21 cellular contexts compared by ENCODE assay signal in genomic region chr19:44703336-44704078, GRCh38. TPM values are rescaled to one million over a fixed set of nuclear protein-coding genes. Genes with fewer than 3 reads are reported as not detected.
DNase-seq lines count a peak whose midpoint lies in the region; ATAC-seq, FAIRE-seq and TF ChIP-seq lines count a peak whose summit lies in the region.
"Had no signal": no experiment of that assay in that cellular context is flagged by ENCODE, and none has a peak within 500 bp of the region (broad histone marks: within the 10 kb centered on the region; RNA-seq: fewer than 3 reads in every experiment).

No MANE protein-coding gene starts in this region.

- H2BK12ac ChIP-seq in H1 (ENCODE audit: low read depth, low read length) (no peak overlapping the region), mesenchymal stem cell (ENCODE audit: low read length in 2 of 2) (no peak overlapping the region)

- no peak for TF ChIP-seq CTCF in IMR-90 (conservative IDR thresholded peaks at IDR 0.05; ENCODE audit: low read depth, low read length)
- TF ChIP-seq CTCF in H1 (IDR thresholded peaks at IDR 0.05; ENCODE audit: control extremely low read depth in 1 of 3, insufficient read depth in 1 of 3, low read depth in 1 of 3, low read length in 3 of 3): no peak
- TF ChIP-seq CTCF in osteoblast (IDR thresholded peaks at IDR 0.05; ENCODE audit: extremely low read depth, low read depth, low read length): no peak
- TF ChIP-seq CTCF in stomach (IDR thresholded peaks at IDR 0.05): no peak

- dilution Hi-C loops in IMR-90 (cut with HindIII; ENCODE audit: low sequenced_read_pairs, unreplicated experiment): no loop called here

- H3K79me1 ChIP-seq in IMR-90 (ENCODE audit: low read depth in 1 of 2, low read length in 2 of 2) (no peaks in the 10 kb centered on the region), H1 (ENCODE audit: low read depth, low read length) (no peaks in the 10 kb centered on the region), mesenchymal stem cell (replicated peaks; ENCODE audit: low read length, poor library complexity, severe bottlenecking) (no peaks in the 10 kb centered on the region)

- TF ChIP-seq EP300 in H1 (IDR thresholded peaks at IDR 0.05; ENCODE audit: borderline replicate concordance in 1 of 2, low read depth in 2 of 2, low read length in 2 of 2) (no peak), stomach (IDR thresholded peaks at IDR 0.05) (no peak)

- H3K9me3 ChIP-seq in IMR-90 (ENCODE audit: control insufficient read depth, insufficient read depth, low read length): no peaks in the 10 kb centered on the region
- H3K9me3 ChIP-seq in H1 (ENCODE audit: insufficient read depth in 2 of 2, low read depth in 1 of 2, low read length in 1 of 2): no peaks in the 10 kb centered on the region
- H3K9me3 ChIP-seq in mesenchymal stem cell (ENCODE audit: control insufficient read depth, low read length): no peaks in the 10 kb centered on the region
- H3K9me3 ChIP-seq in osteoblast (ENCODE audit: low read depth, low read length): no peaks in the 10 kb centered on the region
- H3K9me3 ChIP-seq in stomach: no peaks in the 10 kb centered on the region
- H3K9me3 ChIP-seq: BE2C had no signal

- H3K27ac ChIP-seq in IMR-90 (ENCODE audit: insufficient read depth, low read length): no peak overlapping the region
- H3K27ac ChIP-seq in H1 (ENCODE audit: low read depth, low read length): no peak overlapping the region; the same call in 1 of the 2 replicates
- no peak overlapping the region for H3K27ac ChIP-seq in mesenchymal stem cell (ENCODE audit: low read length, poor library complexity, severe bottlenecking)
- H3K27ac ChIP-seq in osteoblast (ENCODE audit: low read depth, low read length): no peak overlapping the region
- H3K27ac ChIP-seq in stomach: no peak overlapping the region

- H2AFZ ChIP-seq in IMR-90 (replicated peaks; ENCODE audit: low read length, poor library complexity): no peak overlapping the region
- no peak overlapping the region for H2AFZ ChIP-seq in H1 (ENCODE audit: low read length)
- no peak overlapping the region for H2AFZ ChIP-seq in mesenchymal stem cell (ENCODE audit: low read depth, low read length)
- no peak overlapping the region for H2AFZ ChIP-seq in osteoblast (ENCODE audit: low read length)

- FAIRE-seq in H1 (lab: Jason Lieb, UNC): no peak
- FAIRE-seq: D721Med, HepG2 had no signal

- ATAC-seq in IMR-90 (ENCODE audit: low read depth) (no peak), GM18520 (IDR thresholded peaks at IDR 0.05; ENCODE audit: unreplicated experiment) (no peak)
- ATAC-seq: HepG2 had no signal

- H3K23ac ChIP-seq in IMR-90 (ENCODE audit: low read depth, low read length) (no peak overlapping the region), H1 (ENCODE audit: insufficient read length) (no peak overlapping the region), mesenchymal stem cell (ENCODE audit: low read length in 2 of 2) (no peak overlapping the region)

- H4K20me1 ChIP-seq in IMR-90 (ENCODE audit: insufficient read depth, low read length): no peaks in the 10 kb centered on the region
- no peaks in the 10 kb centered on the region for H4K20me1 ChIP-seq in H1 (replicated peaks in 1 of 2; ENCODE audit: control insufficient read depth in 1 of 2, insufficient read depth in 2 of 2, low read length in 2 of 2)
- H4K20me1 ChIP-seq in osteoblast (ENCODE audit: insufficient read depth, low read length): no peaks in the 10 kb centered on the region

- TF ChIP-seq RAD21 in IMR-90 (IDR thresholded peaks at IDR 0.05; ENCODE audit: low read length) (no peak), H1 (IDR thresholded peaks at IDR 0.05 in 1 of 2, conservative IDR thresholded peaks at IDR 0.05 in 1 of 2; ENCODE audit: low read depth in 2 of 2, low read length in 2 of 2) (no peak)

- BruUV-seq in IMR-90 (replicated peaks; lab: Mats Ljungman, UMichigan): no TSS peak

- H3K23me2 ChIP-seq in H1 (ENCODE audit: low read depth, low read length): no peaks in the 10 kb centered on the region; the same call in 1 of the 2 replicates

- intact Hi-C loops in IMR-90 (cut with micrococcal nuclease): no loop called here
- intact Hi-C loops in stomach (cut with DNase I; ENCODE audit: low total_unique reads): no loop called here

- H2BK5ac ChIP-seq in IMR-90 (ENCODE audit: low read depth, low read length, poor library complexity, severe bottlenecking) (no peak overlapping the region), H1 (ENCODE audit: low read depth, low read length) (no peak overlapping the region), mesenchymal stem cell (ENCODE audit: low read depth, low read length, poor library complexity, severe bottlenecking) (no peak overlapping the region)

- H3K4me2 ChIP-seq in IMR-90 (ENCODE audit: low read depth, low read length) (no peak overlapping the region), H1 (ENCODE audit: insufficient read depth in 1 of 2, low read depth in 2 of 2, low read length in 2 of 2) (no peak overlapping the region), mesenchymal stem cell (ENCODE audit: low read length, poor library complexity, severe bottlenecking) (no peak overlapping the region), osteoblast (ENCODE audit: insufficient read depth, low read length) (no peak overlapping the region)

- WGBS in IMR-90 (ENCODE audit: extremely low coverage in 2 of 2, insufficient read length in 1 of 2), 2 experiments: 89% methylated on average over 23 of the region's 28 CpGs; no CpG with 5 or more reads in 1 of the 2 experiments
- WGBS in H1 (ENCODE audit: extremely low coverage in 1 of 2, insufficient coverage in 1 of 2, insufficient read length in 1 of 2, insufficient replicate concordance in 2 of 2, low coverage in 1 of 2, low lambda C conversion rate in 2 of 2, missing lambda C conversion rate in 1 of 2), 2 experiments: 98% methylated on average over 16 of the region's 28 CpGs; no CpG with 5 or more reads in 1 of the 2 experiments
- 95% methylated on average over 28 of the region's 28 CpGs for WGBS in mesenchymal stem cell
- 91 to 95% (median 93%) methylated on average over 14 to 28 of the region's 28 CpGs for WGBS in stomach, 5 donors

- H3K27me3 ChIP-seq in IMR-90 (ENCODE audit: control insufficient read depth, insufficient read depth, low read length) (peaks cover 12% of the 10 kb centered on the region), H1 (replicated peaks in 1 of 4; ENCODE audit: control insufficient read depth in 3 of 4, extremely low read depth in 1 of 4, insufficient read depth in 3 of 4, low read length in 3 of 4) (0 out of 7 replicates have a peak, but pooled peaks cover 0 to 2% (median 0%) of the 10 kb centered on the region in 4 experiments), mesenchymal stem cell (ENCODE audit: control insufficient read depth in 1 of 2, insufficient read depth in 1 of 2, low read length in 2 of 2) (peaks cover 6 to 29% of the 10 kb centered on the region in 2 experiments), osteoblast (ENCODE audit: insufficient read depth, low read length) (no peaks in the 10 kb centered on the region), stomach (peaks cover 0 to 7% (median 0%) of the 10 kb centered on the region in 3 donors)
- H3K27me3 ChIP-seq: BE2C had no signal

- no peak overlapping the region for H2BK120ac ChIP-seq in IMR-90 (ENCODE audit: low read depth, low read length)
- no peak overlapping the region for H2BK120ac ChIP-seq in H1 (replicated peaks; ENCODE audit: low read depth, low read length)
- no peak overlapping the region for H2BK120ac ChIP-seq in mesenchymal stem cell (ENCODE audit: low read depth, low read length)

- H4K5ac ChIP-seq in IMR-90 (ENCODE audit: low read depth, low read length): no peak overlapping the region
- no peak overlapping the region for H4K5ac ChIP-seq in H1 (ENCODE audit: insufficient read length, low read depth, low read length)

- no peak overlapping the region for H3K56ac ChIP-seq in IMR-90 (ENCODE audit: extremely low read depth, insufficient read depth, low read length)
- H3K56ac ChIP-seq in H1 (replicated peaks; ENCODE audit: insufficient read length, low read depth, low read length): no peak overlapping the region

- H2AK5ac ChIP-seq in IMR-90 (ENCODE audit: low read depth, low read length): no peak overlapping the region; the same call in 1 of the 2 replicates
- H2AK5ac ChIP-seq in H1 (ENCODE audit: low read depth, low read length): no peak overlapping the region
- H2AK5ac ChIP-seq in mesenchymal stem cell (ENCODE audit: low read length, severe bottlenecking): no peak overlapping the region

- H4K8ac ChIP-seq in IMR-90 (ENCODE audit: low read depth in 2 of 2, low read length in 2 of 2) (no peak overlapping the region), H1 (ENCODE audit: extremely low read depth, insufficient read depth, low read length) (0 out of 2 replicates have a peak overlapping the region, but pooled peaks have one; percentile 42), mesenchymal stem cell (ENCODE audit: low read length) (peak overlapping the region; percentile 0)

- no peak overlapping the region for H2BK20ac ChIP-seq in IMR-90 (ENCODE audit: low read depth, low read length)
- H2BK20ac ChIP-seq in H1 (ENCODE audit: low read length): no peak overlapping the region

- H4K91ac ChIP-seq in IMR-90 (ENCODE audit: insufficient read depth, low read depth, low read length) (no peak overlapping the region), H1 (replicated peaks; ENCODE audit: insufficient read length, low read length) (peak overlapping the region; percentile 89), mesenchymal stem cell (ENCODE audit: low read length) (no peak overlapping the region)

- H3K4me3 ChIP-seq in IMR-90 (ENCODE audit: insufficient read depth, low read depth, low read length): no peak overlapping the region
- no peak overlapping the region for H3K4me3 ChIP-seq in H1 (ENCODE audit: extremely low read depth in 1 of 4, insufficient read depth in 2 of 4, low read depth in 3 of 4, low read length in 4 of 4)
- H3K4me3 ChIP-seq in mesenchymal stem cell (ENCODE audit: insufficient read depth in 1 of 2, low read depth in 1 of 2, low read length in 2 of 2): no peak overlapping the region
- H3K4me3 ChIP-seq in osteoblast (ENCODE audit: insufficient read depth, low read length): no peak overlapping the region
- H3K4me3 ChIP-seq in stomach: no peak overlapping the region

- H3K9ac ChIP-seq in IMR-90 (ENCODE audit: low read depth, low read length): no peak overlapping the region
- no peak overlapping the region for H3K9ac ChIP-seq in H1 (replicated peaks in 1 of 4; ENCODE audit: extremely low read depth in 1 of 4, low read depth in 3 of 4, low read length in 3 of 4)
- no peak overlapping the region for H3K9ac ChIP-seq in mesenchymal stem cell (ENCODE audit: low read length)

- H2AK9ac ChIP-seq in IMR-90 (replicated peaks; ENCODE audit: low read depth, low read length, poor library complexity): peak overlapping the region; percentile 28

- CTCF ChIA-PET in IMR-90 (lab: Yijun Ruan, JAX) (no interaction called here), H1 (lab: Charles Lee; ENCODE audit: partially characterized antibody) (interaction anchor here (1.2 to 1.9 kb wide), 2 partner anchors 15 to 133 kb away, joined by 3 to 5 read pairs; no protein-coding TSS in a partner anchor)

- H3K9me1 ChIP-seq in IMR-90 (ENCODE audit: insufficient read depth, low read length): no peaks in the 10 kb centered on the region

- H3K79me2 ChIP-seq in H1 (ENCODE audit: control insufficient read depth in 1 of 2, insufficient read depth in 2 of 2, low read length in 2 of 2): no peaks in the 10 kb centered on the region
- H3K79me2 ChIP-seq in osteoblast (ENCODE audit: insufficient read depth, low read length): no peaks in the 10 kb centered on the region

- H2BK15ac ChIP-seq in IMR-90 (ENCODE audit: low read depth, low read length) (no peak overlapping the region), H1 (ENCODE audit: low read length) (0 out of 2 replicates have a peak overlapping the region, but pooled peaks have one; percentile 29), mesenchymal stem cell (ENCODE audit: low read depth, poor library complexity, severe bottlenecking) (no peak overlapping the region)

- H3K14ac ChIP-seq in IMR-90 (replicated peaks; ENCODE audit: low read depth, low read length): no peak overlapping the region
- H3K14ac ChIP-seq in H1 (ENCODE audit: insufficient read length): no peak overlapping the region
- H3K14ac ChIP-seq in mesenchymal stem cell (ENCODE audit: low read length in 2 of 2): no peak overlapping the region

- H3K4ac ChIP-seq in IMR-90 (ENCODE audit: low read depth, low read length) (no peak overlapping the region), H1 (replicated peaks; ENCODE audit: insufficient read length, low read depth, low read length) (no peak overlapping the region), mesenchymal stem cell (ENCODE audit: low read depth in 1 of 2, low read length in 2 of 2) (no peak overlapping the region)

- H3K4me1 ChIP-seq in IMR-90 (ENCODE audit: control insufficient read depth, insufficient read depth, low read length): no peaks in the 10 kb centered on the region
- H3K4me1 ChIP-seq in H1 (replicated peaks in 1 of 4; ENCODE audit: control insufficient read depth in 3 of 4, insufficient read depth in 4 of 4, low read length in 3 of 4): no peaks in the 10 kb centered on the region; a peak in 1 of 7 replicates
- no peaks in the 10 kb centered on the region for H3K4me1 ChIP-seq in mesenchymal stem cell (ENCODE audit: control insufficient read depth, insufficient read depth, low read depth, low read length)
- H3K4me1 ChIP-seq in osteoblast (ENCODE audit: insufficient read depth, low read length): no peaks in the 10 kb centered on the region
- H3K4me1 ChIP-seq in stomach: peaks cover 0 to 7% (median 0%) of the 10 kb centered on the region in 4 donors
- H3K4me1 ChIP-seq: BE2C had no signal

- in situ Hi-C loops in IMR-90 (cut with MboI; ENCODE audit: low sequenced_read_pairs): no loop called here

- TF ChIP-seq POLR2A in IMR-90 (IDR thresholded peaks at IDR 0.05; ENCODE audit: low read depth, low read length) (no peak), H1 (IDR thresholded peaks at IDR 0.05; ENCODE audit: control extremely low read depth in 1 of 2, low read depth in 2 of 2, low read length in 2 of 2) (no peak), stomach (IDR thresholded peaks at IDR 0.05) (no peak)

- H3K36me3 ChIP-seq in IMR-90 (ENCODE audit: control insufficient read depth, insufficient read depth, low read length) (no peaks in the 10 kb centered on the region), H1 (ENCODE audit: control insufficient read depth in 2 of 4, insufficient read depth in 4 of 4, low read length in 3 of 4) (no peaks in the 10 kb centered on the region), mesenchymal stem cell (ENCODE audit: control insufficient read depth in 1 of 2, insufficient read depth in 2 of 2, low read depth in 1 of 2, low read length in 2 of 2) (no peaks in the 10 kb centered on the region), osteoblast (ENCODE audit: insufficient read depth, low read length) (no peaks in the 10 kb centered on the region), stomach (no peaks in the 10 kb centered on the region)
- H3K36me3 ChIP-seq: BE2C had no signal

- DNase-seq in IMR-90: no peak
- no peak for DNase-seq in H1 (ENCODE audit: low read depth in 1 of 2, low spot score in 2 of 2)
- DNase-seq in mesenchymal stem cell: no peak
- peak; percentile 69 for DNase-seq in osteoblast (ENCODE audit: insufficient read length, low spot score, missing footprints)
- DNase-seq in cerebellar nuclear complex (lab: John Stamatoyannopoulos, UW): no peak
- no peak for DNase-seq in stomach
- DNase-seq: ACHN; BE2C; C1 segment of cervical spinal cord; CD4-positive, CD25-positive, alpha-beta regulatory T cell; CD8-positive, alpha-beta memory T cell; COR-L47; DMS79; GF-D8; GOT3; H9 had no signal

- POLR2A ChIA-PET in IMR-90 (lab: Charles Lee; ENCODE audit: unreplicated experiment) (no interaction called here), H1 (lab: Charles Lee; ENCODE audit: partially characterized antibody) (interaction anchor here (1.3 kb wide), 1 partner anchor 9 kb away, joined by 6 read pairs; no protein-coding TSS in a partner anchor)

- H3K18ac ChIP-seq in IMR-90 (ENCODE audit: low read depth, low read length) (no peak overlapping the region), H1 (ENCODE audit: extremely low read depth, low read length) (no peak overlapping the region), mesenchymal stem cell (ENCODE audit: low read depth in 1 of 2, low read length in 2 of 2) (no peak overlapping the region)

RNA-seq across cellular contexts. Expression of gene CEACAM16, which starts 4.6 kb away (rescaled TPM):
- total RNA-seq in IMR-90 (2012; rRNA removed) (not detected in 2 replicates), osteoblast (under 0.01 TPM in 1 of 2 replicates, not detected in the other), stomach (not detected)
- polyA plus RNA-seq in IMR-90 (2012; rRNA removed) (not detected in 2 replicates), H1 (2011; rRNA removed) (not detected in 2 replicates), stomach (not detected)
- polyA plus RNA-seq in IMR-90 (2012; cell fraction: cytosol; rRNA removed): not detected in 2 replicates
- polyA plus RNA-seq in IMR-90 (2012; cell fraction: nucleus; rRNA removed; ENCODE audit: low replicate concordance): not detected in 2 replicates
- not detected in 2 replicates for total RNA-seq in H1 (2021; fragmentation: NEBNext Ultra II Directional; extraction: Animal tissue kit (Norgen Biotek cat#: 25700))
- not detected for polyA plus RNA-seq in H1 (2011; cell fraction: cytosol; rRNA removed)
- polyA plus RNA-seq in H1 (2011; cell fraction: nucleus; rRNA removed): not detected
- polyA plus RNA-seq in H1 (2012, experiment 1 of 2): not detected in 4 replicates
- not detected for polyA plus RNA-seq in H1 (2012, experiment 2 of 2)
- polyA plus RNA-seq in H1 (2013, experiment 1 of 2): not detected
- polyA plus RNA-seq in H1 (2013, experiment 2 of 2): not detected
- not detected in 2 replicates for polyA minus RNA-seq in H1 (2011; rRNA and poly(A)+ RNA removed)
- polyA minus RNA-seq in H1 (2011; cell fraction: cytosol; rRNA and poly(A)+ RNA removed): not detected
- polyA minus RNA-seq in H1 (2011; cell fraction: nucleus; rRNA and poly(A)+ RNA removed): not detected
- polyA plus RNA-seq in mesenchymal stem cell (2013, experiment 1 of 2): not detected
- polyA plus RNA-seq in mesenchymal stem cell (2013, experiment 2 of 2): not detected
- total RNA-seq: A172; CD4-positive, CD25-positive, alpha-beta regulatory T cell; CD8-positive, alpha-beta memory T cell; Daoy; H9; HepG2 had no signal
- polyA plus RNA-seq: CD4-positive, CD25-positive, alpha-beta regulatory T cell; CD8-positive, alpha-beta memory T cell; HepG2 had no signal

RNA-seq across cellular contexts. Expression of gene CEACAM19, which starts 32.2 kb away (rescaled TPM):
- total RNA-seq in IMR-90 (2012; rRNA removed): 0.56 and 0.72 TPM in 2 replicates
- polyA plus RNA-seq in IMR-90 (2012; rRNA removed): 9.3 and 10.3 TPM in 2 replicates
- 2.6 and 5.9 TPM in 2 replicates for polyA plus RNA-seq in IMR-90 (2012; cell fraction: cytosol; rRNA removed)
- polyA plus RNA-seq in IMR-90 (2012; cell fraction: nucleus; rRNA removed; ENCODE audit: low replicate concordance): 70.3 and 80.1 TPM in 2 replicates
- total RNA-seq in H1 (2021; fragmentation: NEBNext Ultra II Directional; extraction: Animal tissue kit (Norgen Biotek cat#: 25700)): 2.7 and 3.1 TPM in 2 replicates
- 3.4 and 4.0 TPM in 2 replicates for polyA plus RNA-seq in H1 (2011; rRNA removed)
- polyA plus RNA-seq in H1 (2011; cell fraction: cytosol; rRNA removed): 2.4 TPM
- 10.2 TPM for polyA plus RNA-seq in H1 (2011; cell fraction: nucleus; rRNA removed)
- 2.8 to 5.3 TPM (median 3.6 TPM) in 4 replicates for polyA plus RNA-seq in H1 (2012, experiment 1 of 2)
- 1.6 TPM for polyA plus RNA-seq in H1 (2012, experiment 2 of 2)
- 1.9 TPM for polyA plus RNA-seq in H1 (2013, experiment 1 of 2)
- polyA plus RNA-seq in H1 (2013, experiment 2 of 2): 1.6 TPM
- polyA minus RNA-seq in H1 (2011; rRNA and poly(A)+ RNA removed): 1.5 and 4.7 TPM in 2 replicates
- 2.1 TPM for polyA minus RNA-seq in H1 (2011; cell fraction: cytosol; rRNA and poly(A)+ RNA removed)
- polyA minus RNA-seq in H1 (2011; cell fraction: nucleus; rRNA and poly(A)+ RNA removed): 3.5 TPM
- 2.2 TPM for polyA plus RNA-seq in mesenchymal stem cell (2013, experiment 1 of 2)
- 1.8 TPM for polyA plus RNA-seq in mesenchymal stem cell (2013, experiment 2 of 2)
- total RNA-seq in osteoblast: 0.72 and 1.2 TPM in 2 replicates
- 10 to 100 TPM in 1 of 5 donors, 1 to 10 TPM in 3, under 1 TPM in 1; 0.58 to 17.0 (median 2.9) TPM for total RNA-seq in stomach
- polyA plus RNA-seq in stomach: 1 to 10 TPM; 2.0 to 6.4 (median 2.3) TPM
- total RNA-seq: A172; CD4-positive, CD25-positive, alpha-beta regulatory T cell had no signal
- polyA plus RNA-seq: CD4-positive, CD25-positive, alpha-beta regulatory T cell; CD8-positive, alpha-beta memory T cell had no signal

RNA-seq across cellular contexts. Expression of gene BCL3, which starts 45.0 kb away (rescaled TPM):
- total RNA-seq in IMR-90 (2012; rRNA removed): 1.6 and 1.9 TPM in 2 replicates
- 24.1 and 26.0 TPM in 2 replicates for polyA plus RNA-seq in IMR-90 (2012; rRNA removed)
- polyA plus RNA-seq in IMR-90 (2012; cell fraction: cytosol; rRNA removed): 26.7 and 52.5 TPM in 2 replicates
- 76.1 and 110 TPM in 2 replicates for polyA plus RNA-seq in IMR-90 (2012; cell fraction: nucleus; rRNA removed; ENCODE audit: low replicate concordance)
- 1.7 and 2.4 TPM in 2 replicates for total RNA-seq in H1 (2021; fragmentation: NEBNext Ultra II Directional; extraction: Animal tissue kit (Norgen Biotek cat#: 25700))
- 0.88 and 3.0 TPM in 2 replicates for polyA plus RNA-seq in H1 (2011; rRNA removed)
- polyA plus RNA-seq in H1 (2011; cell fraction: cytosol; rRNA removed): 1.5 TPM
- 2.2 TPM for polyA plus RNA-seq in H1 (2011; cell fraction: nucleus; rRNA removed)
- polyA plus RNA-seq in H1 (2012, experiment 1 of 2): 1.7 to 3.7 TPM (median 2.5 TPM) in 4 replicates
- 2.0 TPM for polyA plus RNA-seq in H1 (2012, experiment 2 of 2)
- 2.5 TPM for polyA plus RNA-seq in H1 (2013, experiment 1 of 2)
- polyA plus RNA-seq in H1 (2013, experiment 2 of 2): 3.0 TPM
- polyA minus RNA-seq in H1 (2011; rRNA and poly(A)+ RNA removed): 0.24 and 0.28 TPM in 2 replicates
- 2.6 TPM for polyA minus RNA-seq in H1 (2011; cell fraction: cytosol; rRNA and poly(A)+ RNA removed)
- 1.2 TPM for polyA minus RNA-seq in H1 (2011; cell fraction: nucleus; rRNA and poly(A)+ RNA removed)
- 48.8 TPM for polyA plus RNA-seq in mesenchymal stem cell (2013, experiment 1 of 2)
- 47.7 TPM for polyA plus RNA-seq in mesenchymal stem cell (2013, experiment 2 of 2)
- 6.5 and 7.2 TPM in 2 replicates for total RNA-seq in osteoblast
- total RNA-seq in stomach: 100 to 1,000 TPM in 3 of 5 donors, 10 to 100 TPM in 1, 1 to 10 TPM in 1; 4.4 to 322 (median 139) TPM
- 10 to 100 TPM; 53.5 to 94.1 (median 65.5) TPM for polyA plus RNA-seq in stomach

RNA-seq across cellular contexts. Expression of gene PVR, which starts 59.8 kb away (rescaled TPM):
- 93.0 and 106 TPM in 2 replicates for total RNA-seq in IMR-90 (2012; rRNA removed)
- 117 and 122 TPM in 2 replicates for polyA plus RNA-seq in IMR-90 (2012; rRNA removed)
- 62.8 and 141 TPM in 2 replicates for polyA plus RNA-seq in IMR-90 (2012; cell fraction: cytosol; rRNA removed)
- polyA plus RNA-seq in IMR-90 (2012; cell fraction: nucleus; rRNA removed; ENCODE audit: low replicate concordance): 130 and 154 TPM in 2 replicates
- total RNA-seq in H1 (2021; fragmentation: NEBNext Ultra II Directional; extraction: Animal tissue kit (Norgen Biotek cat#: 25700)): 13.3 and 14.1 TPM in 2 replicates
- polyA plus RNA-seq in H1 (2011; rRNA removed): 14.8 and 16.9 TPM in 2 replicates
- 14.8 TPM for polyA plus RNA-seq in H1 (2011; cell fraction: cytosol; rRNA removed)
- polyA plus RNA-seq in H1 (2011; cell fraction: nucleus; rRNA removed): 25.2 TPM
- polyA plus RNA-seq in H1 (2012, experiment 1 of 2): 10.3 to 14.0 TPM (median 11.6 TPM) in 4 replicates
- polyA plus RNA-seq in H1 (2012, experiment 2 of 2): 6.8 TPM
- 12.7 TPM for polyA plus RNA-seq in H1 (2013, experiment 1 of 2)
- polyA plus RNA-seq in H1 (2013, experiment 2 of 2): 13.7 TPM
- polyA minus RNA-seq in H1 (2011; rRNA and poly(A)+ RNA removed): 22.1 and 22.5 TPM in 2 replicates
- 9.8 TPM for polyA minus RNA-seq in H1 (2011; cell fraction: cytosol; rRNA and poly(A)+ RNA removed)
- 27.4 TPM for polyA minus RNA-seq in H1 (2011; cell fraction: nucleus; rRNA and poly(A)+ RNA removed)
- polyA plus RNA-seq in mesenchymal stem cell (2013, experiment 1 of 2): 32.2 TPM
- polyA plus RNA-seq in mesenchymal stem cell (2013, experiment 2 of 2): 33.3 TPM
- 50.1 and 53.6 TPM in 2 replicates for total RNA-seq in osteoblast
- 10 to 100 TPM; 33.2 to 80.8 (median 39.1) TPM for total RNA-seq in stomach
- 10 to 100 TPM in 1 of 3 donors, 1 to 10 TPM in 2; 4.9 to 15.8 (median 10.0) TPM for polyA plus RNA-seq in stomach

Comparison
In these comparisons a context has a peak if more than half of its experiments do, and no peak if none do; other contexts are left out.
1. H4K8ac ChIP-seq: peak in H1 (single experiment) and mesenchymal stem cell (single experiment); none in IMR-90 (0 of 2).